Comparison of ENCODE assay signal across 8 cellular contexts in the genomic region with DNA sequence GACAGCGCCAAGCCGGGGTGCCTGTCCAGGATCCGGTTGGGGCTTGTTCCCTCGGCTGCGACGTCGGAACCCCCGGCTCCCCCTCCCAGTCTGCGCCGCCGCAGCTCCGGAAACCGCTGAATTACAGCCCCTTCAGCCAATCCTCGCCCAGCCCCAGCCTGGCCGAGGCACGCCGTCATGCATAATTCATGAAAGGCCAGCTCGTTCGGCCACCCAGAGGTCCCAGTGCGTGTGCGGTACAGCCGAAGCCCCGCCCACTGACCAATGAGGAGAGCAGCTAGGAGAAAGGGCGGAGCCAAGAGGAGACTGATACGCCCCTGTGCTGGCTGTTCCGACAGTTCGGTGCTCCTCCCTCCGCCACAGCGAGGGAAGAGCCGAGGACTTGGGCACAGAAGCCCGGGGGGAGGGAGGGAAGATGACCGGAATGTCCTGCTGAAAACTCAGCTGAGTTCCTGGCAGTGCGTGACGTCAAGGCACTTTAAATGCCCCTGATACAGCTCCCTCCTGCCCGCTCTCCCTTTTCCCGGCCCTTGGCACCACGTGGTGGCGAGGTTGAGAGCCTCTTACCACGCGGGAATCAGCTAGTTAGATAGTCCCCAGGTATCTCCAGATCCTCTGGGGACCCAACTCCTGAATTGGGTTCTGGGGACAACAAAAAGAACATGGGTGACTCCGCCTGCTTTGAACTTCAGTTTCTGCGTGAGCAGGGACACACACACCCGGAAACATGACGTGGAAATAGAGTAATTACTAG. TPM values are rescaled to one million over a fixed set of nuclear protein-coding genes. Genes with fewer than 3 reads are reported as not detected.
A peak's percentile ranks its signal among the peaks of the same experiment; 100 is the strongest.
DNase-seq lines count a peak whose midpoint lies in the region; ATAC-seq and TF ChIP-seq lines count a peak whose summit lies in the region.

A gene (minus strand): TSS at position 62 of the 754 bp plus-strand sequence. CDS start 39,926 bp downstream, outside the sequence.

- H3K4me3 ChIP-seq in BE2C (ENCODE audit: low read depth, low read length) (peak within 1 kb of the TSS; percentile 78), colonic mucosa (peak within 1 kb of the TSS; percentile 97)

- H3K9me3 Mint-ChIP-seq in activated CD4-positive, alpha-beta T cell treated with anti-CD3 and anti-CD28 coated beads, Interleukin-2, amount 10 ng/mL, durations not matched to agents 24 days and 14 days: no peaks in the 10 kb centered on the region

- H3K4me1 ChIP-seq in BE2C (peaks cover 4% of the 10 kb centered on the region), colonic mucosa (peaks cover 8% of the 10 kb centered on the region)

- H3K4me3 Mint-ChIP-seq in activated CD4-positive, alpha-beta T cell treated with anti-CD3 and anti-CD28 coated beads, Interleukin-2, amount 10 ng/mL, durations not matched to agents 24 days and 14 days: peak within 1 kb of the TSS; percentile 83

- H3K27ac Mint-ChIP-seq in activated CD4-positive, alpha-beta T cell treated with anti-CD3 and anti-CD28 coated beads, Interleukin-2, amount 10 ng/mL, durations not matched to agents 24 days and 14 days: peak within 1 kb of the TSS; percentile 100

- H3K4me1 Mint-ChIP-seq in activated CD4-positive, alpha-beta T cell treated with anti-CD3 and anti-CD28 coated beads, Interleukin-2, amount 10 ng/mL, durations not matched to agents 24 days and 14 days: peaks cover 46% of the 10 kb centered on the region

- H3K27ac ChIP-seq in colonic mucosa: peak within 1 kb of the TSS; percentile 100

- H3K27me3 Mint-ChIP-seq in activated CD4-positive, alpha-beta T cell treated with anti-CD3 and anti-CD28 coated beads, Interleukin-2, amount 10 ng/mL, durations not matched to agents 24 days and 14 days: no peaks in the 10 kb centered on the region

- no peaks in the 10 kb centered on the region for H3K9me3 ChIP-seq in BE2C
- no peaks in the 10 kb centered on the region for H3K9me3 ChIP-seq in colonic mucosa

- peaks cover 26% of the 10 kb centered on the region for H3K36me3 Mint-ChIP-seq in activated CD4-positive, alpha-beta T cell treated with anti-CD3 and anti-CD28 coated beads, Interleukin-2, amount 10 ng/mL, durations not matched to agents 24 days and 14 days (ENCODE audit: low read depth)

- peak within 1 kb of the TSS; percentile 82 to 92 for H3K9ac ChIP-seq in colonic mucosa (ENCODE audit: low read depth in 2 of 2, low read length in 2 of 2)

- DNase-seq in BE2C (peak; percentile 100), GM19240 (ENCODE audit: insufficient read length, low spot score) (peak; percentile 91), NCI-H526 (lab: John Stamatoyannopoulos, UW) (peak; percentile 99 to 100), colonic mucosa (peak; percentile 100), kidney tubule cell (ENCODE audit: low spot score) (peak; percentile 100)
- peak; percentile 100 for DNase-seq in activated CD4-positive, alpha-beta T cell treated with anti-CD3 and anti-CD28 coated beads, Interleukin-2, amount 10 ng/mL, durations not matched to agents 24 days and 14 days
- DNase-seq in stimulated activated CD4-positive, alpha-beta T cell treated with anti-CD3 and anti-CD28 coated beads, Interleukin-1b, Interleukin-23, amount 100 ng/mL, for 24 hours (ENCODE audit: low read depth in 4 of 4, low spot score in 1 of 4): peak; percentile 100

- H3K27me3 ChIP-seq in BE2C (no peaks in the 10 kb centered on the region), colonic mucosa (no peaks in the 10 kb centered on the region)

- intact Hi-C loops in activated CD4-positive, alpha-beta T cell treated with anti-CD3 and anti-CD28 coated beads, Interleukin-2, amount 10 ng/mL, durations not matched to agents 24 days and 14 days (cut with micrococcal nuclease): loop anchor here (1.0 to 2.0 kb wide), 6 partner anchors 9 to 116 kb away; a partner anchor contains a TSS
- intact Hi-C loops in colonic mucosa (cut with DNase I): no loop called here

- peak; percentile 89 for ATAC-seq in HG03460 (IDR thresholded peaks at IDR 0.05; ENCODE audit: unreplicated experiment)

- TF ChIP-seq CTCF in BE2C (IDR thresholded peaks at IDR 0.05; ENCODE audit: low read depth, low read length) (no peak), colonic mucosa (IDR thresholded peaks at IDR 0.05) (no peak)

- no peaks in the 10 kb centered on the region for H3K36me3 ChIP-seq in BE2C
- no peaks in the 10 kb centered on the region for H3K36me3 ChIP-seq in colonic mucosa

RNA-seq across cellular contexts. Expression of the gene that starts here (rescaled TPM):
- 47.1 TPM for polyA plus RNA-seq in BE2C (2012; ENCODE audit: insufficient read depth, insufficient read length, low read depth)
- 252 and 258 TPM in 2 replicates for total RNA-seq in activated CD4-positive, alpha-beta T cell treated with anti-CD3 and anti-CD28 coated beads, Interleukin-2, amount 10 ng/mL, durations not matched to agents 24 days and 14 days
- total RNA-seq in colonic mucosa: 100 to 1,000 TPM; 137 to 216 TPM

Comparison
In these comparisons a context has a peak if more than half of its experiments do, and no peak if none do; other contexts are left out.
1. Peak in every context shown above with its lines: DNase-seq, ATAC-seq, H3K4me3 ChIP-seq and H3K27ac ChIP-seq.